In the genomic region with DNA sequence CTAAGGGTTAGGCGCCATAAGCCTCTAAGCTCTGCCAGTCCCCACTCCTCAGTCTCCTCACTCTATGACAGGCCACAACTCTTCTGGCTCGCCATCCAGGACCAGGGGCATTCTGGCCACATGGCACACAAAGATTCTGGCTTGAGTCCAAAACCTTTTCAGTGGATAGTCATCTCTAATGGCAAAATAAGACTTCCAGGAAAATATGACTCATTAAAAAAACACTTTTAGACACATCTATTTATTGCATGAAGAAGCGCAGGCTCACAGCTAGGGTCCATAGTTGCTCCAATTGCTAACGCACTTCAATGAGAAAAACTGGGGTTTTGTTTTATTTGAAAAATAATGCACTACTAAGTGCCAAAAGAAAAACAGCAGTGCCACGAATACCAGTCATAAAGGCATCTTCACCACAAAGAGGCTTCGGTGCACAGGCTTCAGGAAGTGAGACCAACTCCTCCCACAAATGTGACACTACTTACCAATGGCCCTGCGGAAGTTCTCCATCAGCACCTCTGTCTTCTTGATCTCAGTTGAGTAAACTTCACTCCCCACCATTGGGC, we compare ENCODE assay signal across 9 cellular contexts. TPM values are rescaled to one million over a fixed set of nuclear protein-coding genes. Genes with fewer than 3 reads are reported as not detected.
DNase-seq lines count a peak whose midpoint lies in the region; ATAC-seq, FAIRE-seq and TF ChIP-seq lines count a peak whose summit lies in the region.
"Had no signal": no experiment of that assay in that cellular context is flagged by ENCODE, and none has a peak within 500 bp of the region (broad histone marks: within the 10 kb centered on the region; RNA-seq: fewer than 3 reads in every experiment).

No MANE protein-coding gene starts in this region.

- H3K27me3 ChIP-seq in bronchial epithelial cell (ENCODE audit: control insufficient read depth, insufficient read depth, low read length), result no peaks in the 10 kb centered on the region

- H3K36me3 ChIP-seq in bronchial epithelial cell (ENCODE audit: control insufficient read depth, insufficient read depth, low read length), result peaks cover 10% of the 10 kb centered on the region

- no peak for TF ChIP-seq CTCF in bronchial epithelial cell (IDR thresholded peaks at IDR 0.05; ENCODE audit: insufficient read depth, low read length, severe bottlenecking)

- peak; percentile 26 for DNase-seq in activated CD4-positive, CD25-positive, alpha-beta regulatory T cell treated with anti-CD3 and anti-CD28 coated beads, Interleukin-2, amount 50 U/mL, for 16 hours (ENCODE audit: low read depth, low spot score)
- DNase-seq in activated CD4-positive, CD25-positive, alpha-beta regulatory T cell treated with anti-CD3 and anti-CD28 coated beads, Interleukin-2, amount 50 U/mL, for 72 hours, result no peak
- DNase-seq in SW480 (ENCODE audit: low spot score), result peak; percentile 37
- peak; percentile 86 for DNase-seq in bronchial epithelial cell (ENCODE audit: low read depth)
- DNase-seq in smooth muscle cell of the brain vasculature (ENCODE audit: low read depth, low spot score), result peak; percentile 79
- DNase-seq in SKM-1 (lab: John Stamatoyannopoulos, UW; ENCODE audit: unreplicated experiment), result no peak
- DNase-seq: DND-41 had no signal

- FAIRE-seq in bronchial epithelial cell (lab: Jason Lieb, UNC), result peak; percentile 86

- no peak overlapping the region for H3K4me3 ChIP-seq in bronchial epithelial cell (ENCODE audit: low read depth, low read length)

- ATAC-seq in GM19328 (IDR thresholded peaks at IDR 0.05; ENCODE audit: unreplicated experiment) (no peak), GM21529 (IDR thresholded peaks at IDR 0.05; ENCODE audit: unreplicated experiment) (no peak)

RNA-seq across cellular contexts. Expression of a gene that starts 11.1 kb away (rescaled TPM):
- 47.6 and 60.8 TPM in 2 replicates for total RNA-seq in bronchial epithelial cell

RNA-seq across cellular contexts. Expression of a gene that starts 40.8 kb away (rescaled TPM):
- 3.7 and 4.2 TPM in 2 replicates for total RNA-seq in bronchial epithelial cell

Comparison
In these comparisons a context has a peak if more than half of its experiments do, and no peak if none do; other contexts are left out.
1. DNase-seq: peak in activated CD4-positive, CD25-positive, alpha-beta regulatory T cell treated with anti-CD3 and anti-CD28 coated beads, Interleukin-2, amount 50 U/mL, for 16 hours (single experiment), SW480 (single experiment), bronchial epithelial cell (single experiment) and smooth muscle cell of the brain vasculature (single experiment); none in activated CD4-positive, CD25-positive, alpha-beta regulatory T cell treated with anti-CD3 and anti-CD28 coated beads, Interleukin-2, amount 50 U/mL, for 72 hours (single experiment) and SKM-1 (single experiment).